In the genomic region with DNA sequence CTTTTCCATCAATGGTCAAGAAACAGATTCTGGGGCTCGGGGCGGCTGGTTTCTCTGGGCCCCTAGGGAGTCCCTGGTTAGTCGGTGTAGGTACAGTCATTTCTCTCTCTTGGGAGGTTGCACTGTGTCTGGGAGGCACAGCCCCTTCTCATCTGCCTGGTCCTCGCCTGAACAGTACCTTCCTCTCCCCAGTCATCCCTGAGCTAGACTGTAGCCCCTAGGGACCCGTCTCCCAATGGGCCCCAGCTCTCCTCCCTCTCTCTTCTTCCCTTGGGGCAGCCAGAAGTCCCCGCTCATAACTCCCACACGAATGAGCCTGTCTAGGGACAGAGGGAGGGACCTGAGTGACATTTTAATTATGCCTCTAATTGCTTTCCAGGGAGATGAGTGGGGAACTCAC, we compare ENCODE assay signal across 9 cellular contexts. TPM values are rescaled to one million over a fixed set of nuclear protein-coding genes. Genes with fewer than 3 reads are reported as not detected.
DNase-seq lines count a peak whose midpoint lies in the region; ATAC-seq and TF ChIP-seq lines count a peak whose summit lies in the region.
"Had no signal": no experiment of that assay in that cellular context is flagged by ENCODE, and none has a peak within 500 bp of the region (broad histone marks: within the 10 kb centered on the region; RNA-seq: fewer than 3 reads in every experiment).

No MANE protein-coding gene starts in this region.

- DNase-seq in BE2C (peak; percentile 26), GM19238 (ENCODE audit: insufficient read length, low spot score) (peak; percentile 71), NCI-H1436 (lab: John Stamatoyannopoulos, UW) (peak; percentile 92), SK-N-DZ (ENCODE audit: low spot score) (no peak), NCI-H2196 treated with DMSO at 0.1 percent for 48 hours (lab: John Stamatoyannopoulos, UW; ENCODE audit: unreplicated experiment) (no peak), NCI-H446 (lab: John Stamatoyannopoulos, UW) (no peak), NOMO-1 treated with dmso at 0.1 percent for 144 hours (lab: John Stamatoyannopoulos, UW; ENCODE audit: unreplicated experiment) (no peak)
- DNase-seq: hippocampal formation had no signal

- peaks cover 24% of the 10 kb centered on the region for H3K4me1 ChIP-seq in BE2C

- H3K4me3 ChIP-seq in BE2C (ENCODE audit: low read depth, low read length), result no peak overlapping the region

- ATAC-seq in HG02840 (IDR thresholded peaks at IDR 0.05; ENCODE audit: low FRiP score, unreplicated experiment), result peak; percentile 79

- no peaks in the 10 kb centered on the region for H3K9me3 ChIP-seq in BE2C

- H3K27me3 ChIP-seq in BE2C, result no peaks in the 10 kb centered on the region

- TF ChIP-seq CTCF in BE2C (IDR thresholded peaks at IDR 0.05; ENCODE audit: low read depth, low read length), result no peak

- H3K36me3 ChIP-seq in BE2C, result peaks cover 21% of the 10 kb centered on the region

RNA-seq across cellular contexts. Expression of a gene that starts 20.2 kb away (rescaled TPM):
- not detected for polyA plus RNA-seq in BE2C (2012; ENCODE audit: insufficient read depth, insufficient read length, low read depth)
- not detected in 2 replicates for polyA plus RNA-seq in SK-N-DZ (2014; cell fraction: cytosol; rRNA removed)
- not detected in 2 replicates for polyA plus RNA-seq in SK-N-DZ (2014; cell fraction: nucleus; rRNA removed)

RNA-seq across cellular contexts. Expression of a gene that starts 29.9 kb away (rescaled TPM):
- polyA plus RNA-seq in BE2C (2012; ENCODE audit: insufficient read depth, insufficient read length, low read depth), result 63.5 TPM
- polyA plus RNA-seq in SK-N-DZ (2014; cell fraction: cytosol; rRNA removed), result 54.4 and 60.4 TPM in 2 replicates
- polyA plus RNA-seq in SK-N-DZ (2014; cell fraction: nucleus; rRNA removed), result 19.4 and 26.2 TPM in 2 replicates

Comparison
In these comparisons a context has a peak if more than half of its experiments do, and no peak if none do; other contexts are left out.
1. DNase-seq: peak in BE2C (single experiment), GM19238 (single experiment) and NCI-H1436 (single experiment); none in SK-N-DZ (single experiment), NCI-H2196 treated with DMSO at 0.1 percent for 48 hours (single experiment), NCI-H446 (0 of 2) and NOMO-1 treated with dmso at 0.1 percent for 144 hours (single experiment).